8 cellular contexts compared by ENCODE assay signal in the genomic region with DNA sequence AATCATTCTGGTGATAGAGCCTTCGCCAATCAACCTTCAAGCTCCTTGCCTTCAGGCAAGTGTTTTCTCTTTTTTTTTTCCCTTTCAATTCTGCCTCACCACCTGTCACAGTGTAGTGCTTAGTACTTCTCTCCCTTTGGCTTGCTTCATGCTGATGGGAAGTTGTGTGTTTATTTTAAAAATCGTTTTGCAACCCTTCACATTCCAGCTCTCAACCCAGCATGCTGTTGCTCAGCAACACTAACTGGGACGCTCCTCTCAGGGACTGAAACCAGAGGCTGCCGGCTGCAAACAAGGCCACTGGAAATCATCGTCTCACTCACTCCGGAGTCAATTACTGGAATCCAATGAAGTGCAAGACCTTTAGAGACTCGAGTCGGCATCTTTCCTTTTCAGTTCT.
DNase-seq lines count a peak whose midpoint lies in the region; ATAC-seq and TF ChIP-seq lines count a peak whose summit lies in the region.

No MANE protein-coding gene starts in this region.

- no peaks in the 10 kb centered on the region for H3K9me3 Mint-ChIP-seq in glutamatergic neuron (ENCODE audit: unreplicated experiment)
- H3K9me3 Mint-ChIP-seq in activated CD4-positive, alpha-beta T cell treated with anti-CD3 and anti-CD28 coated beads, Interleukin-2, amount 10 ng/mL, durations not matched to agents 24 days and 14 days: no peaks in the 10 kb centered on the region

- no peak for ATAC-seq in esophagus mucosa

- intact Hi-C loops in posterior cingulate gyrus (cut with DNase I): no loop called here
- intact Hi-C loops in activated CD4-positive, alpha-beta T cell treated with anti-CD3 and anti-CD28 coated beads, Interleukin-2, amount 10 ng/mL, durations not matched to agents 24 days and 14 days (cut with micrococcal nuclease): no loop called here

- DNase-seq in GM03348 (ENCODE audit: low spot score) (peak; percentile 38), NCI-H748 (lab: John Stamatoyannopoulos, UW; ENCODE audit: unreplicated experiment) (peak; percentile 96), glutamatergic neuron (peak; percentile 27), posterior cingulate gyrus (peak in 9 of 10 donors; percentile 11 to 91 (median 58)), NOMO-1 treated with DMSO at 0.1 percent for 48 hours (lab: John Stamatoyannopoulos, UW; ENCODE audit: unreplicated experiment) (no peak), RPMI8226 (no peak)
- no peak for DNase-seq in activated CD4-positive, alpha-beta T cell treated with anti-CD3 and anti-CD28 coated beads, Interleukin-2, amount 10 ng/mL, durations not matched to agents 24 days and 14 days

- no peaks in the 10 kb centered on the region for H3K27me3 Mint-ChIP-seq in glutamatergic neuron (ENCODE audit: unreplicated experiment)
- no peaks in the 10 kb centered on the region for H3K27me3 Mint-ChIP-seq in activated CD4-positive, alpha-beta T cell treated with anti-CD3 and anti-CD28 coated beads, Interleukin-2, amount 10 ng/mL, durations not matched to agents 24 days and 14 days

- H3K4me3 Mint-ChIP-seq in glutamatergic neuron (ENCODE audit: unreplicated experiment): no peak overlapping the region
- no peak overlapping the region for H3K4me3 Mint-ChIP-seq in activated CD4-positive, alpha-beta T cell treated with anti-CD3 and anti-CD28 coated beads, Interleukin-2, amount 10 ng/mL, durations not matched to agents 24 days and 14 days

- H3K36me3 Mint-ChIP-seq in glutamatergic neuron (ENCODE audit: unreplicated experiment): no peaks in the 10 kb centered on the region
- no peaks in the 10 kb centered on the region for H3K36me3 Mint-ChIP-seq in activated CD4-positive, alpha-beta T cell treated with anti-CD3 and anti-CD28 coated beads, Interleukin-2, amount 10 ng/mL, durations not matched to agents 24 days and 14 days (ENCODE audit: low read depth)

- TF ChIP-seq CTCF in glutamatergic neuron (IDR thresholded peaks at IDR 0.05; ENCODE audit: partially characterized antibody, unreplicated experiment): no peak

- H3K27ac Mint-ChIP-seq in glutamatergic neuron (ENCODE audit: unreplicated experiment): no peak overlapping the region
- H3K27ac Mint-ChIP-seq in activated CD4-positive, alpha-beta T cell treated with anti-CD3 and anti-CD28 coated beads, Interleukin-2, amount 10 ng/mL, durations not matched to agents 24 days and 14 days: no peak overlapping the region

- peaks cover 5% of the 10 kb centered on the region for H3K4me1 Mint-ChIP-seq in glutamatergic neuron (ENCODE audit: low read depth, unreplicated experiment)
- no peaks in the 10 kb centered on the region for H3K4me1 Mint-ChIP-seq in activated CD4-positive, alpha-beta T cell treated with anti-CD3 and anti-CD28 coated beads, Interleukin-2, amount 10 ng/mL, durations not matched to agents 24 days and 14 days

Comparison
In these comparisons a context has a peak if more than half of its experiments do, and no peak if none do; other contexts are left out.
1. DNase-seq: peak in GM03348 (single experiment), NCI-H748 (single experiment), glutamatergic neuron (single experiment) and posterior cingulate gyrus (9 of 10); none in NOMO-1 treated with DMSO at 0.1 percent for 48 hours (single experiment), activated CD4-positive, alpha-beta T cell treated with anti-CD3 and anti-CD28 coated beads, Interleukin-2, amount 10 ng/mL, durations not matched to agents 24 days and 14 days (single experiment) and RPMI8226 (single experiment).